ENCODE assay signal across 8 cellular contexts in the genomic region with DNA sequence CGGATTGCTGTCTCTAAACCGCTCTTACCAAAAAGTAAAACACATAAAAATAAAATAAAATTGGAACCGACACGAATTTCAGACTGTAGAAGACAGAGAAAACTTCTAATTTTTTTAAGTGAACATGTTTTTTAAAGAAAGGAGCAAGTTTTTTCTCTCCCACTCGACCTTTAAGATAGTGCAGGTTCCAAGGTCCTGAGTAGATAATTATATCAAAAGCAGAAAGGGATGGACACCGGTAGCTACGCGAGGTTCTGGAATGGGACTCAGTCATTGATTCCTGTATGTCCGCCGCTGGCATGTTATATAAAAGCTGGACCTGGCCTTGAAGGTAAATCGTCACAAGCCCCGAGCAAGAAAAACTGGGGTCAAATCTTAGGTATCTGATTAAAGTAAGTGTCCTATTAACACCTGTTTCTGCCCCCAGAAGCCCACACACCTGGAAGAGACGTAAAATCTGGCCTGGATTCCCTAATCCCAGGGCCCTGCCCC. TPM values are rescaled to one million over a fixed set of nuclear protein-coding genes. Genes with fewer than 3 reads are reported as not detected.
DNase-seq lines count a peak whose midpoint lies in the region; ATAC-seq, FAIRE-seq and TF ChIP-seq lines count a peak whose summit lies in the region.

No MANE protein-coding gene starts in this region.

- no peaks in the 10 kb centered on the region; the same call in 1 of the 2 replicates for H3K36me3 ChIP-seq in DND-41 (ENCODE audit: insufficient read depth, low read length)
- no peaks in the 10 kb centered on the region for H3K36me3 ChIP-seq in SJCRH30
- H3K36me3 ChIP-seq in esophagus muscularis mucosa, result no peaks in the 10 kb centered on the region
- H3K36me3 ChIP-seq in prostate gland, result no peaks in the 10 kb centered on the region

- H2AFZ ChIP-seq in DND-41 (ENCODE audit: low read depth, low read length), result peak overlapping the region; percentile 96

- H3K27ac ChIP-seq in DND-41 (ENCODE audit: low read length) (peak overlapping the region; percentile 83), SJCRH30 (peak overlapping the region; percentile 39), esophagus muscularis mucosa (replicated peaks in 1 of 4) (peak overlapping the region; percentile 93 to 98 (median 98)), prostate gland (peak overlapping the region; percentile 91 to 96)

- peak overlapping the region; percentile 70 for H3K9ac ChIP-seq in DND-41 (ENCODE audit: low read depth, low read length)

- peak overlapping the region; percentile 51 to 83 for H3K4me3 ChIP-seq in DND-41 (ENCODE audit: low read depth in 1 of 2, low read length in 2 of 2)
- H3K4me3 ChIP-seq in SJCRH30, result peak overlapping the region; percentile 83
- H3K4me3 ChIP-seq in esophagus muscularis mucosa, result peak overlapping the region; percentile 81 to 89 (median 84)
- H3K4me3 ChIP-seq in prostate gland, result peak overlapping the region; percentile 75 to 91

- DNase-seq in DND-41, result no peak
- DNase-seq in H54 (ENCODE audit: insufficient read length, low spot score), result peak; percentile 35
- DNase-seq in SJCRH30, result no peak
- no peak for DNase-seq in esophagus muscularis mucosa (ENCODE audit: extremely low spot score)
- no peak for DNase-seq in prostate gland (ENCODE audit: low spot score)
- no peak for DNase-seq in medulla oblongata (ENCODE audit: extremely low spot score)
- DNase-seq in AG08396 (ENCODE audit: low spot score), result no peak

- peaks cover 13% of the 10 kb centered on the region; the same call in 1 of the 2 replicates for H4K20me1 ChIP-seq in DND-41 (ENCODE audit: insufficient read depth, low read length)

- H3K4me1 ChIP-seq in DND-41 (ENCODE audit: insufficient read depth, low read length), result peaks cover 50% of the 10 kb centered on the region
- H3K4me1 ChIP-seq in SJCRH30, result no peaks in the 10 kb centered on the region; the same call in 1 of the 2 replicates
- H3K4me1 ChIP-seq in esophagus muscularis mucosa, result peaks cover 13 to 40% (median 34%) of the 10 kb centered on the region in 4 donors
- H3K4me1 ChIP-seq in prostate gland (replicated peaks), result no peaks in the 10 kb centered on the region

- no peak for FAIRE-seq in H54 (lab: Jason Lieb, UNC)

- no peak for TF ChIP-seq EP300 in esophagus muscularis mucosa (IDR thresholded peaks at IDR 0.05)

- no peaks in the 10 kb centered on the region for H3K27me3 ChIP-seq in DND-41 (ENCODE audit: insufficient read depth, low read length, poor library complexity)
- no peaks in the 10 kb centered on the region for H3K27me3 ChIP-seq in SJCRH30
- H3K27me3 ChIP-seq in esophagus muscularis mucosa, result no peaks in the 10 kb centered on the region
- no peaks in the 10 kb centered on the region for H3K27me3 ChIP-seq in prostate gland (replicated peaks; ENCODE audit: insufficient read depth)

- no peak for TF ChIP-seq POLR2A in H54 (IDR thresholded peaks at IDR 0.05; ENCODE audit: low read depth, low read length)
- no peak for TF ChIP-seq POLR2A in esophagus muscularis mucosa (IDR thresholded peaks at IDR 0.05; ENCODE audit: low read depth)
- TF ChIP-seq POLR2A in prostate gland (IDR thresholded peaks at IDR 0.05), result no peak

- no peaks in the 10 kb centered on the region for H3K9me3 ChIP-seq in DND-41 (ENCODE audit: insufficient read depth, low read length, severe bottlenecking)
- no peaks in the 10 kb centered on the region for H3K9me3 ChIP-seq in SJCRH30 (replicated peaks)
- no peaks in the 10 kb centered on the region for H3K9me3 ChIP-seq in esophagus muscularis mucosa
- no peaks in the 10 kb centered on the region for H3K9me3 ChIP-seq in prostate gland

- peak overlapping the region; percentile 82 for H3K4me2 ChIP-seq in DND-41 (ENCODE audit: insufficient read depth, low read length)

- TF ChIP-seq CTCF in DND-41 (IDR thresholded peaks at IDR 0.05; ENCODE audit: borderline replicate concordance, extremely low read depth, low read length, poor library complexity, severe bottlenecking), result no peak
- no peak for TF ChIP-seq CTCF in esophagus muscularis mucosa (IDR thresholded peaks at IDR 0.05)
- no peak for TF ChIP-seq CTCF in prostate gland (IDR thresholded peaks at IDR 0.05)

- ATAC-seq in DND-41 (ENCODE audit: insufficient read depth, low read depth) (peak; percentile 4), HG03469 (IDR thresholded peaks at IDR 0.05; ENCODE audit: unreplicated experiment) (no peak)

- H3K79me2 ChIP-seq in DND-41 (ENCODE audit: insufficient read depth, low read length), result peaks cover 83% of the 10 kb centered on the region

- intact Hi-C loops in esophagus muscularis mucosa (cut with DNase I) (loop anchor here (5.0 kb wide), 1 partner anchor 494 kb away; no protein-coding TSS in a partner anchor), prostate gland (cut with DNase I) (no loop called here)

- under 1% methylated on average over 13 of the region's 13 CpGs for WGBS in esophagus muscularis mucosa
- WGBS in prostate gland, result under 1% methylated on average over 13 of the region's 13 CpGs

RNA-seq across cellular contexts. Expression of gene CISD1, which starts 0.5 kb away (rescaled TPM):
- total RNA-seq in SJCRH30 (2014; rRNA removed; shearing (Covaris generic)), result 43.2 and 45.0 TPM in 2 replicates
- total RNA-seq in esophagus muscularis mucosa (10 to 100 TPM; 30.8 to 46.3 (median 33.0) TPM), prostate gland (10 to 100 TPM; 10.3 to 16.9 TPM)

RNA-seq across cellular contexts. Expression of gene IPMK, which starts 0.8 kb away (rescaled TPM):
- 6.1 and 6.5 TPM in 2 replicates for total RNA-seq in SJCRH30 (2014; rRNA removed; shearing (Covaris generic))
- total RNA-seq in esophagus muscularis mucosa, result 1 to 10 TPM; 3.4 to 5.5 (median 4.3) TPM
- total RNA-seq in prostate gland, result 1 to 10 TPM; 2.6 to 5.5 TPM

Comparison
In these comparisons a context has a peak if more than half of its experiments do, and no peak if none do; other contexts are left out.
1. H3K27ac ChIP-seq: peak in every context shown above with its lines; median percentile 98 in esophagus muscularis mucosa; 94 in prostate gland; 83 in DND-41; 39 in SJCRH30.